ENCODE assay signal across 13 cellular contexts in the genomic region with DNA sequence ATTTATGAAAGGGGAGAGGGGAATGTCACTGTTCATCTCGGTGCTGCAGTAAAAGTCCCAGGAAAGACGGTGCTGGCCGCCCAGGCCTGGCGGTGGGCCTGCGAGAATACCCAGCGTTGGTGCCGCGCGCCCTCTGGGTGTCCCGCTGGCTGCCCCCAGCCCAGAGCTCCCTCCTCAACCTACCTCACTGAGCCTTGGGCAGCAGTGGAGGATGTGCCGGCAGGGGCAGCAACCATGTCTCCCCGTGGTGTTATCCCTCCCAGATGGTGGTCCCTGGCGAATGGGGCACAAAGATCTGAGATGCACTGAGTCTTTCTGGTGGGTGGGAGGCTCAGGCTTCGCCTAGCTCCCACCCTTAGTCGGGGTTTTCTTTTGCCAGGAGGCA. TPM values are rescaled to one million over a fixed set of nuclear protein-coding genes. Genes with fewer than 3 reads are reported as not detected.
DNase-seq lines count a peak whose midpoint lies in the region; ATAC-seq, FAIRE-seq and TF ChIP-seq lines count a peak whose summit lies in the region.
"Had no signal": no experiment of that assay in that cellular context is flagged by ENCODE, and none has a peak within 500 bp of the region (broad histone marks: within the 10 kb centered on the region; RNA-seq: fewer than 3 reads in every experiment).

No MANE protein-coding gene starts in this region.

- intact Hi-C loops in Right ventricle myocardium superior (cut with DNase I): no loop called here

- no peak overlapping the region for H3K27ac Mint-ChIP-seq in astrocyte (ENCODE audit: unreplicated experiment)

- H3K9me3 ChIP-seq in right atrium auricular region (no peaks in the 10 kb centered on the region), astrocyte (ENCODE audit: insufficient read depth, low read depth, low read length) (peaks cover 5% of the 10 kb centered on the region), mucosa of stomach (ENCODE audit: control insufficient read depth, low read length) (no peaks in the 10 kb centered on the region), upper lobe of left lung (no peaks in the 10 kb centered on the region)

- no peak overlapping the region for H3K27ac ChIP-seq in right atrium auricular region
- no peak overlapping the region for H3K27ac ChIP-seq in astrocyte (ENCODE audit: low read depth, low read length)
- H3K27ac ChIP-seq in upper lobe of left lung: no peak overlapping the region
- H3K27ac ChIP-seq: C4-2B, epithelial cell of prostate had no signal

- H3K4me1 ChIP-seq in right atrium auricular region: peaks cover 0 to 27% of the 10 kb centered on the region in 2 donors
- peaks cover 11% of the 10 kb centered on the region for H3K4me1 ChIP-seq in astrocyte (ENCODE audit: insufficient read depth, low read length)
- H3K4me1 ChIP-seq in mucosa of stomach (ENCODE audit: control insufficient read depth, insufficient read depth, low read length): peaks cover 35% of the 10 kb centered on the region
- peaks cover 16 to 28% (median 22%) of the 10 kb centered on the region in 4 donors for H3K4me1 ChIP-seq in upper lobe of left lung

- H3K4me1 Mint-ChIP-seq in astrocyte (ENCODE audit: low read depth, unreplicated experiment): peaks cover 2% of the 10 kb centered on the region

- WGBS in upper lobe of left lung, 2 donors: 20 to 27% methylated on average over 3 to 11 of the region's 15 CpGs

- peaks cover 85% of the 10 kb centered on the region for H3K27me3 Mint-ChIP-seq in astrocyte (ENCODE audit: low read depth, unreplicated experiment)

- no peaks in the 10 kb centered on the region for H3K79me2 ChIP-seq in astrocyte (ENCODE audit: insufficient read depth, low read length)

- peaks cover 4 to 27% of the 10 kb centered on the region in 2 donors for H3K27me3 ChIP-seq in right atrium auricular region
- H3K27me3 ChIP-seq in astrocyte (ENCODE audit: insufficient read depth, low read length): peaks cover 84% of the 10 kb centered on the region
- peaks cover 64% of the 10 kb centered on the region for H3K27me3 ChIP-seq in mucosa of stomach (ENCODE audit: control insufficient read depth, insufficient read depth, low read length)
- peaks cover 0 to 49% (median 27%) of the 10 kb centered on the region in 4 donors for H3K27me3 ChIP-seq in upper lobe of left lung

- no peak for DNase-seq in Right ventricle myocardium superior
- no peak for DNase-seq in right atrium auricular region (ENCODE audit: low spot score)
- DNase-seq in astrocyte (ENCODE audit: low read depth): no peak
- DNase-seq in upper lobe of left lung: peak in 1 of 2 donors; percentile 77
- DNase-seq in DMS79 treated with DMSO at 0.1 percent for 48 hours (lab: John Stamatoyannopoulos, UW): no peak
- DNase-seq: activated gamma-delta T cell, NCI-H2171 had no signal

- peaks cover 12% of the 10 kb centered on the region for H3K9me3 Mint-ChIP-seq in astrocyte (ENCODE audit: unreplicated experiment)

- no peaks in the 10 kb centered on the region for H3K36me3 Mint-ChIP-seq in astrocyte (ENCODE audit: low read depth, unreplicated experiment)

- H3K4me3 ChIP-seq in right atrium auricular region: peak overlapping the region in 1 of 2 donors; percentile 53
- H3K4me3 ChIP-seq in astrocyte (ENCODE audit: insufficient read depth, low read depth, low read length): peak overlapping the region; percentile 68
- peak overlapping the region; percentile 94 for H3K4me3 ChIP-seq in mucosa of stomach (ENCODE audit: low read length)
- H3K4me3 ChIP-seq in upper lobe of left lung: peak overlapping the region in 3 of 4 donors; percentile 41 to 61 (median 48)

- peak overlapping the region; percentile 90 for H3K4me2 ChIP-seq in astrocyte (ENCODE audit: low read length)

- peak; percentile 10 for ATAC-seq in Right ventricle myocardium superior (ENCODE audit: poor library complexity)
- peak in 1 of 2 donors; percentile 3 for ATAC-seq in upper lobe of left lung (ENCODE audit: low FRiP score in 2 of 2)
- ATAC-seq in HG02610 (IDR thresholded peaks at IDR 0.05; ENCODE audit: unreplicated experiment): no peak
- no peak for ATAC-seq in esophagus mucosa

- H3K36me3 ChIP-seq in right atrium auricular region (no peaks in the 10 kb centered on the region), astrocyte (ENCODE audit: insufficient read depth, low read length) (no peaks in the 10 kb centered on the region), mucosa of stomach (ENCODE audit: control insufficient read depth, insufficient read depth, low read length) (no peaks in the 10 kb centered on the region), upper lobe of left lung (no peaks in the 10 kb centered on the region)

- TF ChIP-seq CTCF in right atrium auricular region (IDR thresholded peaks at IDR 0.05): no peak
- no peak for TF ChIP-seq CTCF in astrocyte (IDR thresholded peaks at IDR 0.05; ENCODE audit: insufficient read depth, low read depth, low read length)
- TF ChIP-seq CTCF in upper lobe of left lung (IDR thresholded peaks at IDR 0.05): no peak

- H3K9ac ChIP-seq in astrocyte (ENCODE audit: low read length): no peak overlapping the region
- peak overlapping the region; percentile 80 for H3K9ac ChIP-seq in mucosa of stomach (ENCODE audit: low read length)

- H3K4me3 Mint-ChIP-seq in astrocyte (ENCODE audit: unreplicated experiment): peak overlapping the region; percentile 14

- H2AFZ ChIP-seq in astrocyte (ENCODE audit: low read depth, low read length): peak overlapping the region; percentile 80

- H4K20me1 ChIP-seq in astrocyte (ENCODE audit: insufficient read depth, low read length): peaks cover 3% of the 10 kb centered on the region

- no peak for TF ChIP-seq EP300 in upper lobe of left lung (IDR thresholded peaks at IDR 0.05)

- no peak for TF ChIP-seq POLR2A in upper lobe of left lung (IDR thresholded peaks at IDR 0.05)

- no peak for FAIRE-seq in astrocyte (lab: Jason Lieb, UNC)

RNA-seq across cellular contexts. Expression of gene TLX1, which starts 9.4 kb away (rescaled TPM):
- total RNA-seq in Right ventricle myocardium superior (not detected), right atrium auricular region (not detected), astrocyte (not detected in 2 replicates), upper lobe of left lung (not detected), esophagus mucosa (not detected)
- total RNA-seq: lung had no signal

RNA-seq across cellular contexts. Expression of gene KAZALD1, which starts 59.9 kb away (rescaled TPM):
- total RNA-seq in Right ventricle myocardium superior: 5.0 TPM
- total RNA-seq in right atrium auricular region: 1 to 10 TPM; 7.0 to 7.5 TPM
- 8.1 and 9.6 TPM in 2 replicates for total RNA-seq in astrocyte
- 10 to 100 TPM in 3 of 6 donors, 1 to 10 TPM in 3; 3.8 to 11.9 (median 9.8) TPM for total RNA-seq in upper lobe of left lung
- total RNA-seq in esophagus mucosa: 4.1 TPM
